10 cellular contexts compared by ENCODE assay signal in genomic region chr11:76232026-76232665, GRCh38. TPM values are rescaled to one million over a fixed set of nuclear protein-coding genes. Genes with fewer than 3 reads are reported as not detected.
DNase-seq lines count a peak whose midpoint lies in the region.
"Had no signal": no experiment of that assay in that cellular context is flagged by ENCODE, and none has a peak within 500 bp of the region (broad histone marks: within the 10 kb centered on the region; RNA-seq: fewer than 3 reads in every experiment).

No MANE protein-coding gene starts in this region.

- DNase-seq in GM19238 (ENCODE audit: insufficient read length, low spot score): peak; percentile 41
- peak; percentile 43 for DNase-seq in NCI-H69 (lab: John Stamatoyannopoulos, UW)
- DNase-seq in activated effector memory CD4-positive, alpha-beta T cell treated with anti-CD3 and anti-CD28 coated beads, Interleukin-2, amount 50 U/mL, for 16 hours: peak; percentile 73
- peak; percentile 19 for DNase-seq in renal cortical epithelial cell (ENCODE audit: low read depth)
- DNase-seq in NCI-H1417 treated with DMSO at 0.1 percent for 48 hours (lab: John Stamatoyannopoulos, UW): no peak
- DNase-seq in anterior cingulate cortex (lab: John Stamatoyannopoulos, UW): no peak
- no peak for DNase-seq in NOMO-1 (lab: John Stamatoyannopoulos, UW; ENCODE audit: unreplicated experiment in 2 of 2)
- DNase-seq: kidney glomerular epithelial cell, NCI-H146, PC-9 had no signal

RNA-seq across cellular contexts. Expression of gene WNT11, which starts 25.8 kb away (rescaled TPM):
- not detected in 2 replicates for total RNA-seq in renal cortical epithelial cell
- total RNA-seq: PC-9 had no signal

Comparison
In these comparisons a context has a peak if more than half of its experiments do, and no peak if none do; other contexts are left out.
1. DNase-seq: peak in GM19238 (single experiment), NCI-H69 (single experiment), activated effector memory CD4-positive, alpha-beta T cell treated with anti-CD3 and anti-CD28 coated beads, Interleukin-2, amount 50 U/mL, for 16 hours (single experiment) and renal cortical epithelial cell (single experiment); none in NCI-H1417 treated with DMSO at 0.1 percent for 48 hours (single experiment), anterior cingulate cortex (0 of 58) and NOMO-1 (0 of 2).